1 cellular context compared by ENCODE assay signal in the genomic region with DNA sequence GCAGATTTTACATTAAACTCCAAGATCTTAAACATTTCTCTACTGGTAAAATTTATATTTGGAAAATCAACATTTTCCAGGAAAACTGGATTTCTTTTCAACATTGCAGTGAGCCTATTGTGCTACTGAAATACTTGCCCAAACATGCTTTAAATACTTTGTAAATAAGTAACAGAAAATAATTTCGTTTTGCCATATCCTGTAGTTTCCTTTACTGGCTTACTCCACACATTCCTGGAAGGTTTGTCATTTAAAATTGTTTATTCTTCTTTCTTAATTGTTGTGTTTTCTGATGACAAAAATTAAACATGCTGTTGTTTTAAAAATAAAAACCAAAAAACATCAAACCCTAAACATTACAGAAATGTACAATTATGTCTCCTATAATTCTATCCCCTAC.
TF ChIP-seq lines count a peak whose summit lies in the region.

No MANE protein-coding gene starts in this region.

TF ChIP-seq in A549, 52 proteins besides CTCF, POLR2A, EP300 and RAD21 (continued from another document):
- TF ChIP-seq HDAC2 (IDR thresholded peaks at IDR 0.05): no peak
- TF ChIP-seq, protein P1, sequence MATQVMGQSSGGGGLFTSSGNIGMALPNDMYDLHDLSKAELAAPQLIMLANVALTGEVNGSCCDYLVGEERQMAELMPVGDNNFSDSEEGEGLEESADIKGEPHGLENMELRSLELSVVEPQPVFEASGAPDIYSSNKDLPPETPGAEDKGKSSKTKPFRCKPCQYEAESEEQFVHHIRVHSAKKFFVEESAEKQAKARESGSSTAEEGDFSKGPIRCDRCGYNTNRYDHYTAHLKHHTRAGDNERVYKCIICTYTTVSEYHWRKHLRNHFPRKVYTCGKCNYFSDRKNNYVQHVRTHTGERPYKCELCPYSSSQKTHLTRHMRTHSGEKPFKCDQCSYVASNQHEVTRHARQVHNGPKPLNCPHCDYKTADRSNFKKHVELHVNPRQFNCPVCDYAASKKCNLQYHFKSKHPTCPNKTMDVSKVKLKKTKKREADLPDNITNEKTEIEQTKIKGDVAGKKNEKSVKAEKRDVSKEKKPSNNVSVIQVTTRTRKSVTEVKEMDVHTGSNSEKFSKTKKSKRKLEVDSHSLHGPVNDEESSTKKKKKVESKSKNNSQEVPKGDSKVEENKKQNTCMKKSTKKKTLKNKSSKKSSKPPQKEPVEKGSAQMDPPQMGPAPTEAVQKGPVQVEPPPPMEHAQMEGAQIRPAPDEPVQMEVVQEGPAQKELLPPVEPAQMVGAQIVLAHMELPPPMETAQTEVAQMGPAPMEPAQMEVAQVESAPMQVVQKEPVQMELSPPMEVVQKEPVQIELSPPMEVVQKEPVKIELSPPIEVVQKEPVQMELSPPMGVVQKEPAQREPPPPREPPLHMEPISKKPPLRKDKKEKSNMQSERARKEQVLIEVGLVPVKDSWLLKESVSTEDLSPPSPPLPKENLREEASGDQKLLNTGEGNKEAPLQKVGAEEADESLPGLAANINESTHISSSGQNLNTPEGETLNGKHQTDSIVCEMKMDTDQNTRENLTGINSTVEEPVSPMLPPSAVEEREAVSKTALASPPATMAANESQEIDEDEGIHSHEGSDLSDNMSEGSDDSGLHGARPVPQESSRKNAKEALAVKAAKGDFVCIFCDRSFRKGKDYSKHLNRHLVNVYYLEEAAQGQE (IDR thresholded peaks at IDR 0.05): no peak
- no peak for TF ChIP-seq RFX5 (IDR thresholded peaks at IDR 0.05)
- TF ChIP-seq TP53 (CRISPR knock-in tag; IDR thresholded peaks at IDR 0.05): no peak
- no peak for TF ChIP-seq CHD2 (IDR thresholded peaks at IDR 0.05; ENCODE audit: low read length, partially characterized antibody)
- TF ChIP-seq KDM1A (IDR thresholded peaks at IDR 0.05; ENCODE audit: low read depth): no peak
- TF ChIP-seq, protein P2, sequence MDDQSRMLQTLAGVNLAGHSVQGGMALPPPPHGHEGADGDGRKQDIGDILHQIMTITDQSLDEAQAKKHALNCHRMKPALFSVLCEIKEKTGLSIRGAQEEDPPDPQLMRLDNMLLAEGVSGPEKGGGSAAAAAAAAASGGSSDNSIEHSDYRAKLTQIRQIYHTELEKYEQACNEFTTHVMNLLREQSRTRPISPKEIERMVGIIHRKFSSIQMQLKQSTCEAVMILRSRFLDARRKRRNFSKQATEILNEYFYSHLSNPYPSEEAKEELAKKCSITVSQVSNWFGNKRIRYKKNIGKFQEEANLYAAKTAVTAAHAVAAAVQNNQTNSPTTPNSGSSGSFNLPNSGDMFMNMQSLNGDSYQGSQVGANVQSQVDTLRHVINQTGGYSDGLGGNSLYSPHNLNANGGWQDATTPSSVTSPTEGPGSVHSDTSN (IDR thresholded peaks at IDR 0.05): no peak
- no peak for TF ChIP-seq CHD4 (IDR thresholded peaks at IDR 0.05; ENCODE audit: borderline replicate concordance)
- no peak for TF ChIP-seq ZFP36 (IDR thresholded peaks at IDR 0.05; ENCODE audit: borderline replicate concordance, partially characterized antibody)
- no peak for TF ChIP-seq MAZ (IDR thresholded peaks at IDR 0.05; ENCODE audit: borderline replicate concordance, low read depth, low read length)
- no peak for TF ChIP-seq NR3C1 (IDR thresholded peaks at IDR 0.05)
TF ChIP-seq in A549: peak in this region for 0.
